8 cellular contexts compared by ENCODE assay signal in genomic region chr12:27821259-27821973, GRCh38. TPM values are rescaled to one million over a fixed set of nuclear protein-coding genes. Genes with fewer than 3 reads are reported as not detected.
A peak's percentile ranks its signal among the peaks of the same experiment; 100 is the strongest.
DNase-seq lines count a peak whose midpoint lies in the region; ATAC-seq, FAIRE-seq and TF ChIP-seq lines count a peak whose summit lies in the region.

No MANE protein-coding gene starts in this region.

- no peak overlapping the region for H2AFZ ChIP-seq in Karpas-422 (ENCODE audit: low read length)

- no peaks in the 10 kb centered on the region for H3K36me3 ChIP-seq in Karpas-422 (ENCODE audit: insufficient read depth, low read length)
- no peaks in the 10 kb centered on the region for H3K36me3 ChIP-seq in small intestine (ENCODE audit: control insufficient read depth in 2 of 2, insufficient read depth in 2 of 2, low read length in 2 of 2)

- H3K9me3 ChIP-seq in Karpas-422 (ENCODE audit: low read length) (no peaks in the 10 kb centered on the region), small intestine (ENCODE audit: control insufficient read depth, low read depth) (no peaks in the 10 kb centered on the region)

- peak overlapping the region; percentile 21; the same call in 1 of the 2 replicates for H3K4me3 ChIP-seq in Karpas-422 (ENCODE audit: low read length)
- H3K4me3 ChIP-seq in small intestine (ENCODE audit: low read depth in 1 of 2, low read length in 2 of 2): no peak overlapping the region

- DNase-seq in GM10248 (ENCODE audit: extremely low spot score) (peak; percentile 47), Karpas-422 (peak; percentile 90), SHP77 treated with DMSO at 0.1 percent for 48 hours (lab: John Stamatoyannopoulos, UW) (peak; percentile 75), astrocyte of the hippocampus (ENCODE audit: low read depth, low spot score) (peak; percentile 88), iPS DF 19.7 (ENCODE audit: low read depth, low spot score) (peak; percentile 47), small intestine (peak; percentile 76)

- TF ChIP-seq CTCF in 22Rv1 (IDR thresholded peaks at IDR 0.05) (peak; percentile 94), GM10248 (IDR thresholded peaks at IDR 0.05; ENCODE audit: control extremely low read depth, extremely low read depth, low read depth, missing control alignments) (peak; percentile 70)

- H3K27ac ChIP-seq in 22Rv1 (no peak overlapping the region), Karpas-422 (ENCODE audit: low read length) (no peak overlapping the region), small intestine (ENCODE audit: low read depth in 1 of 2, low read length in 1 of 2) (no peak overlapping the region)

- POLR2A ChIA-PET in GM10248 (lab: Yijun Ruan, JAX): interaction anchor here (0.6 to 1.1 kb wide), 3 partner anchors 27 to 869 kb away, joined by 3 to 11 read pairs (median 3); partner anchors contain the start of gene CCDC91

- H4K20me1 ChIP-seq in Karpas-422 (ENCODE audit: insufficient read depth, low read depth, low read length): no peaks in the 10 kb centered on the region

- H3K9me2 ChIP-seq in Karpas-422 (replicated peaks; ENCODE audit: insufficient read depth, low read length): no peaks in the 10 kb centered on the region

- H3K27me3 ChIP-seq in Karpas-422 (ENCODE audit: low read length) (no peaks in the 10 kb centered on the region), small intestine (ENCODE audit: control insufficient read depth in 2 of 2, insufficient read depth in 2 of 2, low read length in 2 of 2) (no peaks in the 10 kb centered on the region)

- no peak for ATAC-seq in GM21360 (IDR thresholded peaks at IDR 0.05; ENCODE audit: unreplicated experiment)

- WGBS in small intestine, 3 donors: 15 to 16% (median 15%) methylated on average over 7 of the region's 7 CpGs

- H3K4me2 ChIP-seq in Karpas-422 (ENCODE audit: low read depth, low read length, poor library complexity, severe bottlenecking): peak overlapping the region; percentile 51

- no peaks in the 10 kb centered on the region for H3K79me2 ChIP-seq in Karpas-422 (ENCODE audit: low read length)

- no peak for FAIRE-seq in small intestine (lab: Jason Lieb, UNC)

- H3K4me1 ChIP-seq in Karpas-422 (ENCODE audit: low read length) (peaks cover 29% of the 10 kb centered on the region), small intestine (ENCODE audit: control insufficient read depth in 2 of 2, insufficient read depth in 1 of 2, low read depth in 1 of 2, low read length in 1 of 2) (no peaks in the 10 kb centered on the region)

- CTCF ChIA-PET in GM10248 (lab: Yijun Ruan, JAX): interaction anchor here (0.6 to 4.8 kb wide), 35 partner anchors 9 to 1681 kb away, joined by 3 to 49 read pairs (median 5); partner anchors contain the start of genes KLHL42 and MANSC4

- 0 out of 2 replicates have a peak overlapping the region, but pooled peaks have one; percentile 12 for H3K9ac ChIP-seq in Karpas-422 (ENCODE audit: low read length)

RNA-seq across cellular contexts. Expression of gene MANSC4, which starts 41.4 kb away (rescaled TPM):
- not detected in 2 replicates for total RNA-seq in Karpas-422 (2014; rRNA removed; shearing (Covaris generic); ENCODE audit: low replicate concordance)
- polyA plus RNA-seq in small intestine: not detected

RNA-seq across cellular contexts. Expression of gene KLHL42, which starts 41.4 kb away (rescaled TPM):
- 23.7 and 43.9 TPM in 2 replicates for total RNA-seq in Karpas-422 (2014; rRNA removed; shearing (Covaris generic); ENCODE audit: low replicate concordance)
- 1 to 10 TPM; 2.2 to 6.8 (median 2.4) TPM for polyA plus RNA-seq in small intestine
